16 cellular contexts compared by ENCODE assay signal in genomic region chr22:20788627-20789344, GRCh38. TPM values are rescaled to one million over a fixed set of nuclear protein-coding genes. Genes with fewer than 3 reads are reported as not detected.
DNase-seq lines count a peak whose midpoint lies in the region; ATAC-seq and TF ChIP-seq lines count a peak whose summit lies in the region.
"Had no signal": no experiment of that assay in that cellular context is flagged by ENCODE, and none has a peak within 500 bp of the region (broad histone marks: within the 10 kb centered on the region; RNA-seq: fewer than 3 reads in every experiment).

No MANE protein-coding gene starts in this region.

- TF ChIP-seq CTCF in dorsolateral prefrontal cortex (IDR thresholded peaks at IDR 0.05 in 54 of 56, conservative IDR thresholded peaks at IDR 0.05 in 2 of 56; ENCODE audit: low read depth in 1 of 56, partially characterized antibody in 56 of 56): no peak

- no peak for DNase-seq in activated T-cell treated with anti-CD3 and anti-CD28 coated beads, Interleukin-2, amount 50 U/mL, for 72 hours
- no peak for DNase-seq in activated T-cell treated with anti-CD3 and anti-CD28 coated beads, Interleukin-2, amount 50 U/mL, for 48 hours
- DNase-seq in NCI-H524 (lab: John Stamatoyannopoulos, UW): peak; percentile 56 to 90
- peak in 4 of 10 donors; percentile 28 to 54 (median 42) for DNase-seq in dorsolateral prefrontal cortex
- peak; percentile 38 for DNase-seq in superior temporal gyrus (ENCODE audit: extremely low spot score)
- no peak for DNase-seq in COLO668 (lab: John Stamatoyannopoulos, UW; ENCODE audit: unreplicated experiment)
- no peak for DNase-seq in activated CD4-positive, alpha-beta T cell treated with anti-CD3 and anti-CD28 coated beads, Interleukin-2, amount 10 ng/mL, durations not matched to agents 24 days and 14 days
- DNase-seq: HFFc6, MM.1S, NCI-H1105, NCI-H187 treated with DMSO at 0.1 percent for 48 hours, NCI-H446 treated with DMSO at 0.1 percent for 48 hours, NCI-H82 had no signal

- no peaks in the 10 kb centered on the region for H3K9me3 Mint-ChIP-seq in activated T-cell treated with anti-CD3 and anti-CD28 coated beads, Interleukin-2, amount 50 U/mL, for 72 hours
- no peaks in the 10 kb centered on the region for H3K9me3 Mint-ChIP-seq in activated CD4-positive, alpha-beta T cell treated with anti-CD3 and anti-CD28 coated beads, Interleukin-2, amount 10 ng/mL, durations not matched to agents 24 days and 14 days
- H3K9me3 Mint-ChIP-seq: HFFc6 had no signal

- H3K36me3 Mint-ChIP-seq in activated T-cell treated with anti-CD3 and anti-CD28 coated beads, Interleukin-2, amount 50 U/mL, for 72 hours (ENCODE audit: insufficient read depth in 2 of 2): peaks cover 0 to 3% of the 10 kb centered on the region in 2 donors
- peaks cover 26% of the 10 kb centered on the region for H3K36me3 Mint-ChIP-seq in activated CD4-positive, alpha-beta T cell treated with anti-CD3 and anti-CD28 coated beads, Interleukin-2, amount 10 ng/mL, durations not matched to agents 24 days and 14 days (ENCODE audit: low read depth)

- H3K27ac ChIP-seq in dorsolateral prefrontal cortex: peak overlapping the region in 52 of 59 donors; percentile 21 to 85 (median 61)

- intact Hi-C loops in dorsolateral prefrontal cortex (cut with DNase I): no loop called here
- intact Hi-C loops in activated CD4-positive, alpha-beta T cell treated with anti-CD3 and anti-CD28 coated beads, Interleukin-2, amount 10 ng/mL, durations not matched to agents 24 days and 14 days (cut with micrococcal nuclease): no loop called here

- no peaks in the 10 kb centered on the region for H3K27me3 Mint-ChIP-seq in activated T-cell treated with anti-CD3 and anti-CD28 coated beads, Interleukin-2, amount 50 U/mL, for 72 hours (ENCODE audit: low read depth)
- H3K27me3 Mint-ChIP-seq in activated CD4-positive, alpha-beta T cell treated with anti-CD3 and anti-CD28 coated beads, Interleukin-2, amount 10 ng/mL, durations not matched to agents 24 days and 14 days: no peaks in the 10 kb centered on the region

- no peak overlapping the region for H3K4me3 ChIP-seq in dorsolateral prefrontal cortex

- H3K27ac Mint-ChIP-seq in activated T-cell treated with anti-CD3 and anti-CD28 coated beads, Interleukin-2, amount 50 U/mL, for 72 hours: peak overlapping the region; percentile 9
- no peak overlapping the region for H3K27ac Mint-ChIP-seq in activated CD4-positive, alpha-beta T cell treated with anti-CD3 and anti-CD28 coated beads, Interleukin-2, amount 10 ng/mL, durations not matched to agents 24 days and 14 days
- H3K27ac Mint-ChIP-seq: HFFc6 had no signal

- no peak for ATAC-seq in activated T-cell treated with anti-CD3 and anti-CD28 coated beads, Interleukin-2, amount 50 U/mL, for 72 hours (replicated peaks in 1 of 2)
- ATAC-seq in esophagus mucosa: no peak
- ATAC-seq: Right ventricle myocardium inferior had no signal

- H3K4me3 Mint-ChIP-seq in activated T-cell treated with anti-CD3 and anti-CD28 coated beads, Interleukin-2, amount 50 U/mL, for 72 hours: no peak overlapping the region
- H3K4me3 Mint-ChIP-seq in activated CD4-positive, alpha-beta T cell treated with anti-CD3 and anti-CD28 coated beads, Interleukin-2, amount 10 ng/mL, durations not matched to agents 24 days and 14 days: no peak overlapping the region
- H3K4me3 Mint-ChIP-seq: HFFc6 had no signal

- no peaks in the 10 kb centered on the region for H3K27me3 ChIP-seq in dorsolateral prefrontal cortex

- H3K4me1 Mint-ChIP-seq in activated T-cell treated with anti-CD3 and anti-CD28 coated beads, Interleukin-2, amount 50 U/mL, for 72 hours (ENCODE audit: low read depth): no peaks in the 10 kb centered on the region
- H3K4me1 Mint-ChIP-seq in activated CD4-positive, alpha-beta T cell treated with anti-CD3 and anti-CD28 coated beads, Interleukin-2, amount 10 ng/mL, durations not matched to agents 24 days and 14 days: peaks cover 1% of the 10 kb centered on the region

RNA-seq across cellular contexts. Expression of gene SERPIND1, which starts 14.9 kb away (rescaled TPM):
- total RNA-seq in activated T-cell treated with anti-CD3 and anti-CD28 coated beads, Interleukin-2, amount 50 U/mL, for 72 hours: not detected
- total RNA-seq in dorsolateral prefrontal cortex (1 to 10 TPM in 26 of 120 experiments, under 1 TPM in 70, not detected in 24; 0.11 to 4.7 (median 0.61) TPM), esophagus mucosa (0.08 TPM)
- total RNA-seq in activated CD4-positive, alpha-beta T cell treated with anti-CD3 and anti-CD28 coated beads, Interleukin-2, amount 10 ng/mL, durations not matched to agents 24 days and 14 days: not detected in 2 replicates
- total RNA-seq: H4, Right ventricle myocardium inferior had no signal

Comparison
In these comparisons a context has a peak if more than half of its experiments do, and no peak if none do; other contexts are left out.
1. DNase-seq: peak in NCI-H524 (2 of 2) and superior temporal gyrus (single experiment); none in activated T-cell treated with anti-CD3 and anti-CD28 coated beads, Interleukin-2, amount 50 U/mL, for 72 hours (0 of 2), activated T-cell treated with anti-CD3 and anti-CD28 coated beads, Interleukin-2, amount 50 U/mL, for 48 hours (0 of 2), COLO668 (single experiment) and activated CD4-positive, alpha-beta T cell treated with anti-CD3 and anti-CD28 coated beads, Interleukin-2, amount 10 ng/mL, durations not matched to agents 24 days and 14 days (single experiment).